8 cellular contexts compared by ENCODE assay signal in genomic region chr2:75608684-75609333, GRCh38.
DNase-seq lines count a peak whose midpoint lies in the region; ATAC-seq lines count a peak whose summit lies in the region.

No MANE protein-coding gene starts in this region.

- ATAC-seq in GM18499 (IDR thresholded peaks at IDR 0.05; ENCODE audit: insufficient read depth, unreplicated experiment) = peak; percentile 45
- ATAC-seq in HG02943 (IDR thresholded peaks at IDR 0.05; ENCODE audit: low read depth, unreplicated experiment) = peak; percentile 77
- ATAC-seq in memory B cell (ENCODE audit: low read depth) = peak; percentile 81

- H3K4me3 Mint-ChIP-seq in memory B cell = peak overlapping the region; percentile 25

- peaks cover 30% of the 10 kb centered on the region for H3K27me3 Mint-ChIP-seq in memory B cell

- H3K4me1 Mint-ChIP-seq in memory B cell = no peaks in the 10 kb centered on the region

- DNase-seq in AG08395 (ENCODE audit: low spot score) (peak; percentile 63), NCI-H2171 (lab: John Stamatoyannopoulos, UW) (peak; percentile 13), memory B cell (ENCODE audit: low spot score in 2 of 2) (peak; percentile 40 to 66)
- DNase-seq in activated CD4-positive, alpha-beta T cell treated with anti-CD3 and anti-CD28 coated beads, Interleukin-2, amount 50 U/mL, for 24 hours (ENCODE audit: low read depth in 1 of 2, low spot score in 1 of 2) = peak; percentile 11 to 18
- peak; percentile 9 for DNase-seq in effector CD8-positive, alpha-beta T cell (lab: John Stamatoyannopoulos, UW)
- DNase-seq in stimulated activated CD8-positive, alpha-beta memory T cell treated with anti-CD3 and anti-CD28 coated beads, Interleukin-2, amount 100 ng/mL, for 1 hour (ENCODE audit: low read depth in 2 of 2) = peak; percentile 5

- no peaks in the 10 kb centered on the region for H3K9me3 Mint-ChIP-seq in memory B cell

- H3K36me3 Mint-ChIP-seq in memory B cell = no peaks in the 10 kb centered on the region

- no peak overlapping the region for H3K27ac Mint-ChIP-seq in memory B cell

Comparison
In these comparisons a context has a peak if more than half of its experiments do, and no peak if none do; other contexts are left out.
1. Peak in every context shown above with its lines: DNase-seq and ATAC-seq.
2. DNase-seq: peak in every context shown above with its lines; median percentile 63 in AG08395; 53 in memory B cell; 14 in activated CD4-positive, alpha-beta T cell treated with anti-CD3 and anti-CD28 coated beads, Interleukin-2, amount 50 U/mL, for 24 hours; 13 in NCI-H2171; 9 in effector CD8-positive, alpha-beta T cell; 5 in stimulated activated CD8-positive, alpha-beta memory T cell treated with anti-CD3 and anti-CD28 coated beads, Interleukin-2, amount 100 ng/mL, for 1 hour.